8 cellular contexts compared by ENCODE assay signal in the genomic region with DNA sequence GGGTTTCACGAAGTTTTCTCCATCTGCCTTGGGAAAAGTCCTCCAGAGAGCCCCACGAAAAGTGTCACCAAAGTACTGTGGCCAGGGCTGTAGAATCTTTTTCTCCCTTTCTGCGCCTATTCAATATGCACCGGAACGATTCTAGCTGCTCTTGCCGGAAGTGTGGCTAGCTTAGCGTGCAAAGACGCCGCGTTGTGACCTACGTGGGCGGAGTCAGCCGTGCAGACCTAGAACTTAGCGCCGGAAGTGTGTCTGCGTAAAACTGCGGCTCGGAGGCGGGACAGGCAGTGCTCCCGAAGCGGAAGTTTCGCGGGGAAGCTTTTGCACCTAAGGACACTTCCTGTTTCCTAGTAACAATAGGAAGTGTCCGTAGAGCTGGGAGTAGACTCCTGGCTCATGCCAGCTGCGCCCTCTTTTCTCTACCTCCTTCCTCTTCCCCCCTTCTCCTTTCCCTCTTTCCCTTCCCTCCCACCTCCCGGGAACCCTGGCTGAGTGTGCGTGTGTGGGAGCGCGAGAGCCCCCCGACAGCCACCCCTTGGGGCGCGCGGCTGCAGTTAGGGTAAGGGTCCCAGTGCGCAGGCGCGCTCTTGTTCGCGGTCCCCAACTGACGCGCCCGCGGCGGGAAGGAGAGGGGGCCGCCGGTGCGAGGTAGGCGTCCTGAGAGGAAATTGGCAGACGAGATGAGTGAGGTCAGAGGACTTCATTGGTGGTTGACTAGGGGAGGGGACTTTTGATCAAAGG. TPM values are rescaled to one million over a fixed set of nuclear protein-coding genes. Genes with fewer than 3 reads are reported as not detected.
A peak's percentile ranks its signal among the peaks of the same experiment; 100 is the strongest.
DNase-seq lines count a peak whose midpoint lies in the region; ATAC-seq lines count a peak whose summit lies in the region.

A gene with protein sequence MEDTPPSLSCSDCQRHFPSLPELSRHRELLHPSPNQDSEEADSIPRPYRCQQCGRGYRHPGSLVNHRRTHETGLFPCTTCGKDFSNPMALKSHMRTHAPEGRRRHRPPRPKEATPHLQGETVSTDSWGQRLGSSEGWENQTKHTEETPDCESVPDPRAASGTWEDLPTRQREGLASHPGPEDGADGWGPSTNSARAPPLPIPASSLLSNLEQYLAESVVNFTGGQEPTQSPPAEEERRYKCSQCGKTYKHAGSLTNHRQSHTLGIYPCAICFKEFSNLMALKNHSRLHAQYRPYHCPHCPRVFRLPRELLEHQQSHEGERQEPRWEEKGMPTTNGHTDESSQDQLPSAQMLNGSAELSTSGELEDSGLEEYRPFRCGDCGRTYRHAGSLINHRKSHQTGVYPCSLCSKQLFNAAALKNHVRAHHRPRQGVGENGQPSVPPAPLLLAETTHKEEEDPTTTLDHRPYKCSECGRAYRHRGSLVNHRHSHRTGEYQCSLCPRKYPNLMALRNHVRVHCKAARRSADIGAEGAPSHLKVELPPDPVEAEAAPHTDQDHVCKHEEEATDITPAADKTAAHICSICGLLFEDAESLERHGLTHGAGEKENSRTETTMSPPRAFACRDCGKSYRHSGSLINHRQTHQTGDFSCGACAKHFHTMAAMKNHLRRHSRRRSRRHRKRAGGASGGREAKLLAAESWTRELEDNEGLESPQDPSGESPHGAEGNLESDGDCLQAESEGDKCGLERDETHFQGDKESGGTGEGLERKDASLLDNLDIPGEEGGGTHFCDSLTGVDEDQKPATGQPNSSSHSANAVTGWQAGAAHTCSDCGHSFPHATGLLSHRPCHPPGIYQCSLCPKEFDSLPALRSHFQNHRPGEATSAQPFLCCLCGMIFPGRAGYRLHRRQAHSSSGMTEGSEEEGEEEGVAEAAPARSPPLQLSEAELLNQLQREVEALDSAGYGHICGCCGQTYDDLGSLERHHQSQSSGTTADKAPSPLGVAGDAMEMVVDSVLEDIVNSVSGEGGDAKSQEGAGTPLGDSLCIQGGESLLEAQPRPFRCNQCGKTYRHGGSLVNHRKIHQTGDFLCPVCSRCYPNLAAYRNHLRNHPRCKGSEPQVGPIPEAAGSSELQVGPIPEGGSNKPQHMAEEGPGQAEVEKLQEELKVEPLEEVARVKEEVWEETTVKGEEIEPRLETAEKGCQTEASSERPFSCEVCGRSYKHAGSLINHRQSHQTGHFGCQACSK (N-terminal part only) (plus strand): TSS at position 350 of the 741 bp plus-strand sequence. CDS start 1,903 bp downstream, outside the sequence.
A gene (minus strand): TSS at position 168 of the 741 bp plus-strand sequence. CDS start 9,781 bp downstream, outside the sequence.

- H3K4me1 Mint-ChIP-seq in effector memory CD8-positive, alpha-beta T cell (ENCODE audit: low read depth in 2 of 2), result peaks cover 38 to 41% of the 10 kb centered on the region in 2 donors
- H3K4me1 Mint-ChIP-seq in memory B cell, result peaks cover 28% of the 10 kb centered on the region

- H3K4me3 Mint-ChIP-seq in effector memory CD8-positive, alpha-beta T cell, result peak within 1 kb of the TSS; percentile 78 to 94
- peak within 1 kb of the TSS; percentile 95 for H3K4me3 Mint-ChIP-seq in memory B cell

- peaks cover 30% of the 10 kb centered on the region for H3K36me3 Mint-ChIP-seq in effector memory CD8-positive, alpha-beta T cell (ENCODE audit: insufficient read depth)
- H3K36me3 Mint-ChIP-seq in memory B cell, result peaks cover 13% of the 10 kb centered on the region

- peak within 1 kb of the TSS; percentile 90 to 96 for H3K27ac Mint-ChIP-seq in effector memory CD8-positive, alpha-beta T cell
- peak within 1 kb of the TSS; percentile 95 for H3K27ac Mint-ChIP-seq in memory B cell

- ATAC-seq in GM21360 (IDR thresholded peaks at IDR 0.05; ENCODE audit: unreplicated experiment) (peak; percentile 62), memory B cell (ENCODE audit: low read depth) (peak; percentile 86)
- peak; percentile 82 for ATAC-seq in effector memory CD8-positive, alpha-beta T cell (replicated peaks)

- DNase-seq in COLO829 (ENCODE audit: low spot score) (peak; percentile 98), HT1080 (ENCODE audit: low read depth) (peak; percentile 98), NOMO-1 treated with DMSO at 0.1 percent for 48 hours (lab: John Stamatoyannopoulos, UW; ENCODE audit: unreplicated experiment) (peak; percentile 100), memory B cell (ENCODE audit: low spot score in 2 of 2) (peak; percentile 86 to 94)
- DNase-seq in activated CD8-positive, alpha-beta memory T cell treated with anti-CD3 and anti-CD28 coated beads for 4 hours (ENCODE audit: low read depth in 2 of 2), result peak; percentile 96 to 99
- peak; percentile 95 to 98 (median 95) for DNase-seq in effector memory CD8-positive, alpha-beta T cell
- peak; percentile 95 for DNase-seq in stimulated activated CD8-positive, alpha-beta memory T cell treated with anti-CD3 and anti-CD28 coated beads, Interleukin-12 subunit alpha, Interleukin-12 subunit beta, amount 100 ng/mL, for 24 hours (ENCODE audit: extremely low read depth)

- H3K27me3 Mint-ChIP-seq in effector memory CD8-positive, alpha-beta T cell, result no peaks in the 10 kb centered on the region
- H3K27me3 Mint-ChIP-seq in memory B cell, result no peaks in the 10 kb centered on the region

- no peaks in the 10 kb centered on the region for H3K9me3 Mint-ChIP-seq in effector memory CD8-positive, alpha-beta T cell
- no peaks in the 10 kb centered on the region for H3K9me3 Mint-ChIP-seq in memory B cell

RNA-seq across cellular contexts. Expression of the first gene that starts in this region (rescaled TPM):
- 14.0 and 24.8 TPM in 2 replicates for total RNA-seq in HT1080 (2014; rRNA removed; shearing (Covaris generic))
- polyA plus RNA-seq in HT1080 (2015; cell fraction: cytosol; rRNA removed), result 5.5 and 7.8 TPM in 2 replicates
- 20.2 and 20.6 TPM in 2 replicates for polyA plus RNA-seq in HT1080 (2015; cell fraction: nucleus; rRNA removed)

RNA-seq across cellular contexts. Expression of the second gene that starts in this region (rescaled TPM):
- 16.9 and 21.5 TPM in 2 replicates for total RNA-seq in HT1080 (2014; rRNA removed; shearing (Covaris generic))
- 13.4 and 17.7 TPM in 2 replicates for polyA plus RNA-seq in HT1080 (2015; cell fraction: cytosol; rRNA removed)
- 14.8 and 17.4 TPM in 2 replicates for polyA plus RNA-seq in HT1080 (2015; cell fraction: nucleus; rRNA removed)

Comparison
In these comparisons a context has a peak if more than half of its experiments do, and no peak if none do; other contexts are left out.
1. Peak in every context shown above with its lines: DNase-seq and ATAC-seq.